Comparison of ENCODE assay signal across 24 cellular contexts in genomic region chr22:47000256-47000655, GRCh38.
DNase-seq lines count a peak whose midpoint lies in the region; ATAC-seq lines count a peak whose summit lies in the region.
"Had no signal": no experiment of that assay in that cellular context is flagged by ENCODE, and none has a peak within 500 bp of the region (broad histone marks: within the 10 kb centered on the region; RNA-seq: fewer than 3 reads in every experiment).

No MANE protein-coding gene starts in this region.

- peak; percentile 49 for ATAC-seq in activated T-helper 17 cell treated with anti-CD3 and anti-CD28 coated beads, Interleukin-2, amount 50 U/mL, for 72 hours (replicated peaks)
- ATAC-seq in stimulated activated memory B cell treated with anti-CD40 and anti-IgM and Interleukin-4, amounts not matched to agents 10 μg/mL and 1 μg/mL and 100 μg/mL, for 72 hours: no peak
- no peak for ATAC-seq in GM21825 (IDR thresholded peaks at IDR 0.05; ENCODE audit: unreplicated experiment)
- ATAC-seq: heart right ventricle, K562, left lung, upper lobe of right lung, WTC11 had no signal

- no peaks in the 10 kb centered on the region for H3K9me3 Mint-ChIP-seq in activated CD4-positive, alpha-beta T cell treated with anti-CD3 and anti-CD28 coated beads, Interleukin-2, amount 10 ng/mL, durations not matched to agents 24 days and 14 days
- no peaks in the 10 kb centered on the region for H3K9me3 Mint-ChIP-seq in IgD-negative memory B cell
- no peaks in the 10 kb centered on the region for H3K9me3 Mint-ChIP-seq in activated T-helper 17 cell treated with anti-CD3 and anti-CD28 coated beads, Interleukin-2, amount 50 U/mL, for 72 hours
- no peaks in the 10 kb centered on the region for H3K9me3 Mint-ChIP-seq in stimulated activated memory B cell treated with anti-CD40 and anti-IgM and Interleukin-4, amounts not matched to agents 10 μg/mL and 1 μg/mL and 100 μg/mL, for 72 hours
- H3K9me3 Mint-ChIP-seq: mesothelial cell of epicardium, neural crest cell, WTC11 had no signal

- no peaks in the 10 kb centered on the region for H3K27me3 Mint-ChIP-seq in activated CD4-positive, alpha-beta T cell treated with anti-CD3 and anti-CD28 coated beads, Interleukin-2, amount 10 ng/mL, durations not matched to agents 24 days and 14 days
- no peaks in the 10 kb centered on the region for H3K27me3 Mint-ChIP-seq in IgD-negative memory B cell
- H3K27me3 Mint-ChIP-seq in activated T-helper 17 cell treated with anti-CD3 and anti-CD28 coated beads, Interleukin-2, amount 50 U/mL, for 72 hours: no peaks in the 10 kb centered on the region
- H3K27me3 Mint-ChIP-seq in stimulated activated memory B cell treated with anti-CD40 and anti-IgM and Interleukin-4, amounts not matched to agents 10 μg/mL and 1 μg/mL and 100 μg/mL, for 72 hours: no peaks in the 10 kb centered on the region

- peaks cover 16% of the 10 kb centered on the region for H3K36me3 Mint-ChIP-seq in activated CD4-positive, alpha-beta T cell treated with anti-CD3 and anti-CD28 coated beads, Interleukin-2, amount 10 ng/mL, durations not matched to agents 24 days and 14 days (ENCODE audit: low read depth)
- H3K36me3 Mint-ChIP-seq in IgD-negative memory B cell: peaks cover under 1% of the 10 kb centered on the region
- peaks cover 50% of the 10 kb centered on the region for H3K36me3 Mint-ChIP-seq in activated T-helper 17 cell treated with anti-CD3 and anti-CD28 coated beads, Interleukin-2, amount 50 U/mL, for 72 hours (ENCODE audit: low read depth)
- H3K36me3 Mint-ChIP-seq in stimulated activated memory B cell treated with anti-CD40 and anti-IgM and Interleukin-4, amounts not matched to agents 10 μg/mL and 1 μg/mL and 100 μg/mL, for 72 hours: peaks cover 29% of the 10 kb centered on the region
- H3K36me3 Mint-ChIP-seq: WTC11 had no signal

- no peak overlapping the region for H3K27ac ChIP-seq in substantia nigra (ENCODE audit: low read depth, low read length, poor library complexity, severe bottlenecking)
- H3K27ac ChIP-seq: BLaER1 treated with 17β-estradiol and CSF1 and Interleukin-3, amounts not matched to agents 10 nM and 100 nM; dorsolateral prefrontal cortex; heart right ventricle; left lung; PC-9; skin epidermis; upper lobe of right lung had no signal

- peaks cover 20% of the 10 kb centered on the region for H3K4me1 Mint-ChIP-seq in activated CD4-positive, alpha-beta T cell treated with anti-CD3 and anti-CD28 coated beads, Interleukin-2, amount 10 ng/mL, durations not matched to agents 24 days and 14 days
- H3K4me1 Mint-ChIP-seq in IgD-negative memory B cell: peaks cover 12 to 16% (median 14%) of the 10 kb centered on the region in 3 donors
- H3K4me1 Mint-ChIP-seq in activated T-helper 17 cell treated with anti-CD3 and anti-CD28 coated beads, Interleukin-2, amount 50 U/mL, for 72 hours: peaks cover 22% of the 10 kb centered on the region
- peaks cover 17% of the 10 kb centered on the region for H3K4me1 Mint-ChIP-seq in stimulated activated memory B cell treated with anti-CD40 and anti-IgM and Interleukin-4, amounts not matched to agents 10 μg/mL and 1 μg/mL and 100 μg/mL, for 72 hours
- H3K4me1 Mint-ChIP-seq: mesothelial cell of epicardium, neural crest cell, WTC11 had no signal

- peak overlapping the region; percentile 86 for H3K27ac Mint-ChIP-seq in activated CD4-positive, alpha-beta T cell treated with anti-CD3 and anti-CD28 coated beads, Interleukin-2, amount 10 ng/mL, durations not matched to agents 24 days and 14 days
- H3K27ac Mint-ChIP-seq in IgD-negative memory B cell: peak overlapping the region; percentile 63 to 68 (median 65)
- H3K27ac Mint-ChIP-seq in activated T-helper 17 cell treated with anti-CD3 and anti-CD28 coated beads, Interleukin-2, amount 50 U/mL, for 72 hours: peak overlapping the region; percentile 94
- peak overlapping the region; percentile 78 for H3K27ac Mint-ChIP-seq in stimulated activated memory B cell treated with anti-CD40 and anti-IgM and Interleukin-4, amounts not matched to agents 10 μg/mL and 1 μg/mL and 100 μg/mL, for 72 hours
- H3K27ac Mint-ChIP-seq: mesothelial cell of epicardium, WTC11 had no signal

- intact Hi-C loops in activated CD4-positive, alpha-beta T cell treated with anti-CD3 and anti-CD28 coated beads, Interleukin-2, amount 10 ng/mL, durations not matched to agents 24 days and 14 days (cut with micrococcal nuclease): no loop called here

- no peak for DNase-seq in activated CD4-positive, alpha-beta T cell treated with anti-CD3 and anti-CD28 coated beads, Interleukin-2, amount 10 ng/mL, durations not matched to agents 24 days and 14 days
- no peak for DNase-seq in activated CD4-positive, alpha-beta T cell treated with anti-CD3 and anti-CD28 coated beads, Interleukin-2, amount 50 U/mL, for 1 hour
- DNase-seq in substantia nigra (lab: John Stamatoyannopoulos, UW) (no peak), NCI-H1092 treated with DMSO at 0.1 percent for 48 hours (lab: John Stamatoyannopoulos, UW) (no peak)
- DNase-seq: activated CD8-positive, alpha-beta memory T cell treated with anti-CD3 and anti-CD28 coated beads for 24 hours; central memory CD4-positive, alpha-beta T cell; dorsolateral prefrontal cortex; heart right ventricle; left lung; NCI-H187; NCI-H226; PC-9; SIG-M5; upper lobe of right lung had no signal

- H3K4me3 Mint-ChIP-seq in activated CD4-positive, alpha-beta T cell treated with anti-CD3 and anti-CD28 coated beads, Interleukin-2, amount 10 ng/mL, durations not matched to agents 24 days and 14 days: peak overlapping the region; percentile 48
- peak overlapping the region in 2 of 4 donors; percentile 75 to 83 for H3K4me3 Mint-ChIP-seq in IgD-negative memory B cell
- H3K4me3 Mint-ChIP-seq in activated T-helper 17 cell treated with anti-CD3 and anti-CD28 coated beads, Interleukin-2, amount 50 U/mL, for 72 hours: peak overlapping the region; percentile 73
- peak overlapping the region; percentile 45 for H3K4me3 Mint-ChIP-seq in stimulated activated memory B cell treated with anti-CD40 and anti-IgM and Interleukin-4, amounts not matched to agents 10 μg/mL and 1 μg/mL and 100 μg/mL, for 72 hours
- H3K4me3 Mint-ChIP-seq: mesothelial cell of epicardium, neural crest cell, WTC11 had no signal
